In the genomic region with DNA sequence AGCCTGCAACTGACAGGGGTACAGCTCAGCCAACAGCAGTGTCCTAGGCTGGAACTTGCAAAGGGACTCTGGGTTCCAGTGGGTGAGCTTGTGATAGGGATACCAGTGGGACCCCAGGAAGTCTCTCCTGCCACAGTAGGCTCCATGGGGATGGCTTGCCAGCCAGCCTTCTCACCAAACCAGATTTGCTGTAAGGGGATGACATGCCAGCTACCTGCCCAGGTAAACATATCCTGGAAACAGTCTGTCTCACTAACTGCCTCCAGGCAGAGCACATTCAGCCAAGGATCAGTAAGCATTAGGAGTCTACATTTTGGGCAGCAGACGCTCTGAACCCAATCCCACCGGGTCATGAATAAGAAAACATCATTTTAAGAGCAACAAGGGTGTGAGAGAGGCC, we compare ENCODE assay signal across 13 cellular contexts. TPM values are rescaled to one million over a fixed set of nuclear protein-coding genes. Genes with fewer than 3 reads are reported as not detected.
DNase-seq lines count a peak whose midpoint lies in the region; ATAC-seq and TF ChIP-seq lines count a peak whose summit lies in the region.
"Had no signal": no experiment of that assay in that cellular context is flagged by ENCODE, and none has a peak within 500 bp of the region (broad histone marks: within the 10 kb centered on the region; RNA-seq: fewer than 3 reads in every experiment).

No MANE protein-coding gene starts in this region.

- CTCF ChIA-PET in CD8-positive, alpha-beta T cell (lab: Charles Lee), result no interaction called here

- no peaks in the 10 kb centered on the region for H3K4me1 ChIP-seq in CD8-positive, alpha-beta T cell (ENCODE audit: insufficient read depth, low read length)

- DNase-seq in left ventricle myocardium superior, result no peak
- DNase-seq in cardiac septum (ENCODE audit: low spot score), result no peak
- DNase-seq in nephron progenitor cell, result no peak
- no peak for DNase-seq in CD8-positive, alpha-beta T cell
- no peak for DNase-seq in T-helper 1 cell
- DNase-seq: activated CD8-positive, alpha-beta memory T cell treated with anti-CD3 and anti-CD28 coated beads for 24 hours; activated naive CD4-positive, alpha-beta T cell treated with anti-CD3 and anti-CD28 coated beads, Interleukin-2, amount 10 ng/mL, durations not matched to agents 7 days and 5 days had no signal

- H3K4me3 Mint-ChIP-seq in nephron progenitor cell, result no peak overlapping the region
- no peak overlapping the region for H3K4me3 Mint-ChIP-seq in CD8-positive, alpha-beta T cell
- H3K4me3 Mint-ChIP-seq: activated naive CD4-positive, alpha-beta T cell treated with anti-CD3 and anti-CD28 coated beads, Interleukin-2, amount 10 ng/mL, durations not matched to agents 7 days and 5 days had no signal

- H3K9me3 Mint-ChIP-seq in nephron progenitor cell, result no peaks in the 10 kb centered on the region
- no peaks in the 10 kb centered on the region for H3K9me3 Mint-ChIP-seq in CD8-positive, alpha-beta T cell
- H3K9me3 Mint-ChIP-seq: activated naive CD4-positive, alpha-beta T cell treated with anti-CD3 and anti-CD28 coated beads, Interleukin-2, amount 10 ng/mL, durations not matched to agents 7 days and 5 days had no signal

- H3K27me3 ChIP-seq in CD8-positive, alpha-beta T cell (ENCODE audit: insufficient read depth, low read length), result no peaks in the 10 kb centered on the region
- H3K27me3 ChIP-seq: cardiac muscle cell, heart right ventricle, MG63 had no signal

- H3K4me1 Mint-ChIP-seq in nephron progenitor cell, result peaks cover 53% of the 10 kb centered on the region
- peaks cover 3% of the 10 kb centered on the region for H3K4me1 Mint-ChIP-seq in CD8-positive, alpha-beta T cell (ENCODE audit: low read depth)
- H3K4me1 Mint-ChIP-seq: activated naive CD4-positive, alpha-beta T cell treated with anti-CD3 and anti-CD28 coated beads, Interleukin-2, amount 10 ng/mL, durations not matched to agents 7 days and 5 days had no signal

- POLR2A ChIA-PET in CD8-positive, alpha-beta T cell (lab: Charles Lee), result no interaction called here

- intact Hi-C loops in left ventricle myocardium superior (cut with micrococcal nuclease) (no loop called here), cardiac septum (cut with DNase I) (no loop called here)
- intact Hi-C loops in CD8-positive, alpha-beta T cell (cut with DNase I, micrococcal nuclease), result no loop called here

- H3K27me3 Mint-ChIP-seq in nephron progenitor cell (ENCODE audit: low read depth, poor library complexity), result peaks cover 2% of the 10 kb centered on the region
- no peaks in the 10 kb centered on the region for H3K27me3 Mint-ChIP-seq in CD8-positive, alpha-beta T cell (ENCODE audit: low read depth)
- H3K27me3 Mint-ChIP-seq: activated naive CD4-positive, alpha-beta T cell treated with anti-CD3 and anti-CD28 coated beads, Interleukin-2, amount 10 ng/mL, durations not matched to agents 7 days and 5 days had no signal

- ATAC-seq in left ventricle myocardium superior, result peak; percentile 12
- no peak for ATAC-seq in GM18867 (IDR thresholded peaks at IDR 0.05; ENCODE audit: unreplicated experiment)
- no peak for ATAC-seq in GM18907 (IDR thresholded peaks at IDR 0.05; ENCODE audit: unreplicated experiment)
- ATAC-seq in CD8-positive, alpha-beta T cell, result no peak

- no peaks in the 10 kb centered on the region for H3K9me3 ChIP-seq in CD8-positive, alpha-beta T cell (ENCODE audit: low read length)
- H3K9me3 ChIP-seq: heart right ventricle, MG63 had no signal

- H3K36me3 ChIP-seq in CD8-positive, alpha-beta T cell (ENCODE audit: insufficient read depth, low read length), result no peaks in the 10 kb centered on the region
- H3K36me3 ChIP-seq: cardiac muscle cell, heart right ventricle, MG63 had no signal

- H3K4me3 ChIP-seq in CD8-positive, alpha-beta T cell (ENCODE audit: low read depth, low read length), result no peak overlapping the region
- H3K4me3 ChIP-seq: cardiac muscle cell, heart right ventricle, MG63 had no signal

- H3K36me3 Mint-ChIP-seq in nephron progenitor cell (ENCODE audit: low read depth), result no peaks in the 10 kb centered on the region
- no peaks in the 10 kb centered on the region for H3K36me3 Mint-ChIP-seq in CD8-positive, alpha-beta T cell
- H3K36me3 Mint-ChIP-seq: activated naive CD4-positive, alpha-beta T cell treated with anti-CD3 and anti-CD28 coated beads, Interleukin-2, amount 10 ng/mL, durations not matched to agents 7 days and 5 days had no signal

- peak overlapping the region; percentile 65 for H3K27ac ChIP-seq in cingulate gyrus (ENCODE audit: low read depth, low read length)
- H3K27ac ChIP-seq in CD8-positive, alpha-beta T cell (ENCODE audit: low read depth, low read length), result no peak overlapping the region

- no peak for TF ChIP-seq CTCF in nephron progenitor cell (IDR thresholded peaks at IDR 0.05)
- no peak for TF ChIP-seq CTCF in CD8-positive, alpha-beta T cell (IDR thresholded peaks at IDR 0.05)

- peak overlapping the region; percentile 16 for H3K27ac Mint-ChIP-seq in nephron progenitor cell
- no peak overlapping the region for H3K27ac Mint-ChIP-seq in CD8-positive, alpha-beta T cell
- H3K27ac Mint-ChIP-seq: activated naive CD4-positive, alpha-beta T cell treated with anti-CD3 and anti-CD28 coated beads, Interleukin-2, amount 10 ng/mL, durations not matched to agents 7 days and 5 days had no signal

RNA-seq across cellular contexts. Expression of a gene that starts 49.9 kb away (rescaled TPM):
- total RNA-seq in left ventricle myocardium superior, result 46.0 TPM
- 43.1 TPM for total RNA-seq in cardiac septum
- 10 to 100 TPM; 14.0 to 19.5 TPM for total RNA-seq in CD8-positive, alpha-beta T cell
